Comparison of ENCODE assay signal across 23 cellular contexts in the genomic region with DNA sequence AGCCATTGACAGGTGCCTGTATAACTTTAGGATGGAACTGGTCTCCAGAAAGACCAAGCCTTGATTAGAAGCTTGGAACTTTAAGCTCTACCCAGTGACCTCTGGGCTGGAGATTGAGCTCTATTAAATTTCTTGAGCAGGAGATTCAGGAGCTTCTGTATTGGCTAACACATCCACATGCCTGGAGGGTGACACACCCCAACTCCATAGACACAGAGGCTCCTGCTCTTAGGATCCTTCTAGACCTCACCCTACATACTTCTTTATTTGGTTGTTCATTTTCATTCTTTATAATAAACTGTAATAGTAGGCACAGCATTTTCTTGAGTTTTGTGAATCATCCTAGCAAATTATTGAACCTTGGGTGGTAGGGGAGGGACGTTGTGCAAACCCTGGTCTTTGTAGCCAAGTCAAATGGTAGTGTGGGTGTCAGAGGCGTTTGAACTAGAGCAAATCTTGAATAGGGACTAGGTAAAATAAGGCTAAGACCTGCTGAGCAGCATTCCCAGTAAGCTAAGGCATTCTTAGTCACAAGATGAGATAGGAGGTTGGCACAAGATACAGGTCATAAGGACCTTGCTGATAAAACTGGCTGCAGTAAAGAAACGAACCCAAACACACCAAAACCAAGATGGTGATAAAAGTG.
"Had no signal": no experiment of that assay in that cellular context is flagged by ENCODE, and none has a peak within 500 bp of the region (broad histone marks: within the 10 kb centered on the region; RNA-seq: fewer than 3 reads in every experiment).

No MANE protein-coding gene starts in this region.

- H3K36me3 Mint-ChIP-seq: activated naive CD8-positive, alpha-beta T cell; naive B cell; neural progenitor cell; T-cell had no signal

- H3K4me3 ChIP-seq: adrenal gland, ascending aorta, breast epithelium, colonic mucosa, lower lobe of right lung, neural progenitor cell, psoas muscle, thyroid gland had no signal

- FAIRE-seq: keratinocyte had no signal

- H3K9me3 ChIP-seq: adrenal gland, ascending aorta, breast epithelium, colonic mucosa, lower lobe of right lung, psoas muscle, thyroid gland had no signal

- H3K9ac ChIP-seq: neural progenitor cell had no signal

- H3K27me3 Mint-ChIP-seq: activated naive CD8-positive, alpha-beta T cell; activated T-cell treated with anti-CD3 and anti-CD28 coated beads, Interleukin-2, amount 50 U/mL, for 24 hours; naive B cell; stimulated activated naive CD8-positive, alpha-beta T cell treated with anti-CD3 and anti-CD28 coated beads, Interleukin-15, Interleukin-2, amounts not matched to agents 100 ng/mL and 50 ng/mL, for 24 hours; T-cell had no signal

- DNase-seq: activated CD4-positive, alpha-beta T cell treated with anti-CD3 and anti-CD28 coated beads for 1 hour; activated naive CD4-positive, alpha-beta T cell; activated T-cell treated with anti-CD3 and anti-CD28 coated beads, Interleukin-2, amount 50 U/mL, for 24 hours; adrenal gland; colonic mucosa; endodermal cell; foreskin fibroblast; lower lobe of right lung; naive B cell; psoas muscle; right cardiac atrium; stimulated activated CD4-positive, alpha-beta T cell treated with anti-CD3 and anti-CD28 coated beads, Interleukin-4, amount 100 ng/mL, for 4 hours; substantia nigra; T-cell; thyroid gland had no signal

- H2AFZ ChIP-seq: neural progenitor cell had no signal

- H3K27ac ChIP-seq: adrenal gland, ascending aorta, breast epithelium, colonic mucosa, lower lobe of right lung, neural progenitor cell, psoas muscle, thyroid gland had no signal

- H3K36me3 ChIP-seq: adrenal gland, ascending aorta, breast epithelium, colonic mucosa, lower lobe of right lung, neural progenitor cell, thyroid gland had no signal

- H3K4me1 Mint-ChIP-seq: endodermal cell, naive B cell, T-cell had no signal

- H3K4me2 ChIP-seq: neural progenitor cell had no signal

- ATAC-seq: lower lobe of right lung, psoas muscle, right cardiac atrium, T-cell had no signal

- H3K4me3 Mint-ChIP-seq: activated naive CD8-positive, alpha-beta T cell; activated T-cell treated with anti-CD3 and anti-CD28 coated beads, Interleukin-2, amount 50 U/mL, for 24 hours; endodermal cell; naive B cell; neural progenitor cell; stimulated activated naive CD8-positive, alpha-beta T cell treated with anti-CD3 and anti-CD28 coated beads, Interleukin-15, Interleukin-2, amounts not matched to agents 100 ng/mL and 50 ng/mL, for 24 hours; T-cell; T-helper 2 cell treated with Interferon-gamma antibody and Interleukin-4, amounts not matched to agents 5 μg/mL and 100 μg/mL, for 36 hours had no signal

- H3K9me3 Mint-ChIP-seq: activated T-cell treated with anti-CD3 and anti-CD28 coated beads, Interleukin-2, amount 50 U/mL, for 24 hours; activated T-helper 2 cell treated with anti-CD3 and anti-CD28 coated beads, Interferon-gamma antibody, Interleukin-2, Interleukin-4, amounts not matched to agents 10 μg/mL and 5 μg/mL and 100 μg/mL, durations not matched to agents 14 hours and 24 hours and 36 hours; endodermal cell; naive B cell; neural progenitor cell; stimulated activated naive CD8-positive, alpha-beta T cell treated with anti-CD3 and anti-CD28 coated beads, Interleukin-15, Interleukin-2, amounts not matched to agents 100 ng/mL and 50 ng/mL, for 24 hours; T-helper 2 cell treated with Interferon-gamma antibody and Interleukin-4, amounts not matched to agents 5 μg/mL and 100 μg/mL, for 36 hours had no signal

- H3K27ac Mint-ChIP-seq: activated naive CD8-positive, alpha-beta T cell; activated T-cell treated with anti-CD3 and anti-CD28 coated beads, Interleukin-2, amount 50 U/mL, for 24 hours; activated T-helper 2 cell treated with anti-CD3 and anti-CD28 coated beads, Interferon-gamma antibody, Interleukin-2, Interleukin-4, amounts not matched to agents 10 μg/mL and 5 μg/mL and 100 μg/mL, durations not matched to agents 14 hours and 24 hours and 36 hours; endodermal cell; naive B cell; neural progenitor cell; stimulated activated naive CD8-positive, alpha-beta T cell treated with anti-CD3 and anti-CD28 coated beads, Interleukin-15, Interleukin-2, amounts not matched to agents 100 ng/mL and 50 ng/mL, for 24 hours; T-cell; T-helper 2 cell treated with Interferon-gamma antibody and Interleukin-4, amounts not matched to agents 5 μg/mL and 100 μg/mL, for 36 hours had no signal

- H3K4me1 ChIP-seq: adrenal gland, ascending aorta, breast epithelium, colonic mucosa, lower lobe of right lung, neural progenitor cell, psoas muscle had no signal

- H3K27me3 ChIP-seq: adrenal gland, ascending aorta, breast epithelium, colonic mucosa, neural progenitor cell, thyroid gland had no signal
